In genomic region chr10:79375321-79376077, GRCh38 we compare ENCODE assay signal across 11 cellular contexts. TPM values are rescaled to one million over a fixed set of nuclear protein-coding genes. Genes with fewer than 3 reads are reported as not detected.
A peak's percentile ranks its signal among the peaks of the same experiment; 100 is the strongest.
DNase-seq lines count a peak whose midpoint lies in the region; ATAC-seq and TF ChIP-seq lines count a peak whose summit lies in the region.
"Had no signal": no experiment of that assay in that cellular context is flagged by ENCODE, and none has a peak within 500 bp of the region (broad histone marks: within the 10 kb centered on the region; RNA-seq: fewer than 3 reads in every experiment).

No MANE protein-coding gene starts in this region.

- H2BK12ac ChIP-seq in mesenchymal stem cell (ENCODE audit: low read length in 2 of 2), result peak overlapping the region; percentile 92 to 98

- peaks cover 0 to 5% of the 10 kb centered on the region in 2 experiments for H3K36me3 ChIP-seq in mesenchymal stem cell (ENCODE audit: control insufficient read depth in 1 of 2, insufficient read depth in 2 of 2, low read depth in 1 of 2, low read length in 2 of 2)
- H3K36me3 ChIP-seq: upper lobe of right lung had no signal

- BruUV-seq in MCF 10A (replicated peaks; lab: Mats Ljungman, UMichigan), result no TSS peak

- H3K27ac Mint-ChIP-seq in MCF 10A (ENCODE audit: low read depth, unreplicated experiment), result no peak overlapping the region
- no peak overlapping the region for H3K27ac Mint-ChIP-seq in activated CD8-positive, alpha-beta T cell treated with anti-CD3 and anti-CD28 coated beads for 36 hours
- H3K27ac Mint-ChIP-seq: activated T-cell treated with anti-CD3 and anti-CD28 coated beads, Interleukin-2, amount 50 U/mL, for 72 hours had no signal

- DNase-seq in Caki2 (ENCODE audit: low read depth) (peak; percentile 51), HT1080 (ENCODE audit: low read depth) (peak; percentile 50), MCF 10A (ENCODE audit: unreplicated experiment) (peak; percentile 27), mesenchymal stem cell (peak; percentile 58), SK-N-DZ (ENCODE audit: low spot score) (no peak), LoVo (ENCODE audit: low spot score) (no peak)
- DNase-seq in activated CD8-positive, alpha-beta T cell treated with anti-CD3 and anti-CD28 coated beads for 36 hours, result no peak

- peak overlapping the region; percentile 25 for H3K9ac ChIP-seq in mesenchymal stem cell (ENCODE audit: low read length)

- peak overlapping the region in 1 of 2 experiments; percentile 86 for H3K14ac ChIP-seq in mesenchymal stem cell (ENCODE audit: low read length in 2 of 2)

- in situ Hi-C loops in Caki2 (cut with HindIII; ENCODE audit: low pct_unique_long_range_greater_than_20kb, low sequenced_read_pairs), result no loop called here

- peaks cover 4% of the 10 kb centered on the region for H3K9me3 ChIP-seq in mesenchymal stem cell (ENCODE audit: control insufficient read depth, low read length)

- no peaks in the 10 kb centered on the region for H3K9me3 Mint-ChIP-seq in MCF 10A (ENCODE audit: unreplicated experiment)
- peaks cover 3% of the 10 kb centered on the region for H3K9me3 Mint-ChIP-seq in activated CD8-positive, alpha-beta T cell treated with anti-CD3 and anti-CD28 coated beads for 36 hours

- no peak overlapping the region for H3K4me3 ChIP-seq in mesenchymal stem cell (ENCODE audit: insufficient read depth in 1 of 2, low read depth in 1 of 2, low read length in 2 of 2)
- H3K4me3 ChIP-seq: PC-9, upper lobe of right lung had no signal

- H3K4me1 Mint-ChIP-seq in MCF 10A (ENCODE audit: insufficient read depth, unreplicated experiment), result no peaks in the 10 kb centered on the region
- no peaks in the 10 kb centered on the region for H3K4me1 Mint-ChIP-seq in activated CD8-positive, alpha-beta T cell treated with anti-CD3 and anti-CD28 coated beads for 36 hours (ENCODE audit: low read depth)

- H3K27me3 ChIP-seq in mesenchymal stem cell (ENCODE audit: control insufficient read depth in 1 of 2, insufficient read depth in 1 of 2, low read length in 2 of 2), result no peaks in the 10 kb centered on the region
- H3K27me3 ChIP-seq: upper lobe of right lung had no signal

- WGBS in mesenchymal stem cell, result 60% methylated on average over 6 of the region's 6 CpGs

- intact Hi-C loops in MCF 10A (cut with micrococcal nuclease), result loop anchor here (2.0 kb wide), 2 partner anchors 233 to 553 kb away; no protein-coding TSS in a partner anchor
- intact Hi-C loops in activated CD8-positive, alpha-beta T cell treated with anti-CD3 and anti-CD28 coated beads for 36 hours (cut with micrococcal nuclease), result loop anchor here (2.0 kb wide), 1 partner anchor 91 kb away; no protein-coding TSS in a partner anchor

- no peak for TF ChIP-seq CTCF in MCF 10A (IDR thresholded peaks at IDR 0.05; ENCODE audit: unreplicated experiment)
- no peak for TF ChIP-seq CTCF in activated CD8-positive, alpha-beta T cell treated with anti-CD3 and anti-CD28 coated beads for 36 hours (IDR thresholded peaks at IDR 0.05)

- no peak overlapping the region for H3K4me3 Mint-ChIP-seq in MCF 10A (ENCODE audit: unreplicated experiment)
- H3K4me3 Mint-ChIP-seq in activated CD8-positive, alpha-beta T cell treated with anti-CD3 and anti-CD28 coated beads for 36 hours, result no peak overlapping the region
- H3K4me3 Mint-ChIP-seq: activated T-cell treated with anti-CD3 and anti-CD28 coated beads, Interleukin-2, amount 50 U/mL, for 72 hours had no signal

- H4K8ac ChIP-seq in mesenchymal stem cell (ENCODE audit: low read length), result peak overlapping the region; percentile 99

- CTCF ChIA-PET in MCF 10A (lab: Yijun Ruan, JAX), result interaction anchor here (0.6 to 3.4 kb wide), 9 partner anchors 12 to 1144 kb away, joined by 3 to 38 read pairs (median 3); no protein-coding TSS in a partner anchor
- CTCF ChIA-PET in activated CD8-positive, alpha-beta T cell treated with anti-CD3 and anti-CD28 coated beads for 36 hours (lab: Charles Lee), result interaction anchor here (0.6 to 2.6 kb wide), 10 partner anchors 10 to 118 kb away, joined by 3 to 21 read pairs (median 4); no protein-coding TSS in a partner anchor

- H3K4me2 ChIP-seq in mesenchymal stem cell (ENCODE audit: low read length, poor library complexity, severe bottlenecking), result no peak overlapping the region
- H3K4me2 ChIP-seq: PC-9 had no signal

- H2AK5ac ChIP-seq in mesenchymal stem cell (ENCODE audit: low read length, severe bottlenecking), result peak overlapping the region; percentile 42

- H3K27me3 Mint-ChIP-seq in MCF 10A (ENCODE audit: insufficient read depth, unreplicated experiment), result no peaks in the 10 kb centered on the region
- H3K27me3 Mint-ChIP-seq in activated CD8-positive, alpha-beta T cell treated with anti-CD3 and anti-CD28 coated beads for 36 hours, result no peaks in the 10 kb centered on the region

- H3K4me1 ChIP-seq in mesenchymal stem cell (ENCODE audit: control insufficient read depth, insufficient read depth, low read depth, low read length), result peaks cover 31% of the 10 kb centered on the region

- H3K36me3 Mint-ChIP-seq in MCF 10A (ENCODE audit: insufficient read depth, unreplicated experiment), result peaks cover 7% of the 10 kb centered on the region
- no peaks in the 10 kb centered on the region for H3K36me3 Mint-ChIP-seq in activated CD8-positive, alpha-beta T cell treated with anti-CD3 and anti-CD28 coated beads for 36 hours (ENCODE audit: low read depth)

- peak overlapping the region; percentile 100 for H2BK15ac ChIP-seq in mesenchymal stem cell (ENCODE audit: low read depth, poor library complexity, severe bottlenecking)

- peak overlapping the region; percentile 97 for H4K91ac ChIP-seq in mesenchymal stem cell (ENCODE audit: low read length)

- peak overlapping the region; percentile 34 to 55 for H3K4ac ChIP-seq in mesenchymal stem cell (ENCODE audit: low read depth in 1 of 2, low read length in 2 of 2)

- peak overlapping the region; percentile 35 for H3K27ac ChIP-seq in mesenchymal stem cell (ENCODE audit: low read length, poor library complexity, severe bottlenecking)
- H3K27ac ChIP-seq: PC-9, upper lobe of right lung had no signal

- H3K18ac ChIP-seq in mesenchymal stem cell (ENCODE audit: low read depth in 1 of 2, low read length in 2 of 2), result peak overlapping the region; percentile 88 to 93

- no peaks in the 10 kb centered on the region for H3K79me1 ChIP-seq in mesenchymal stem cell (replicated peaks; ENCODE audit: low read length, poor library complexity, severe bottlenecking)

- H2AFZ ChIP-seq in mesenchymal stem cell (ENCODE audit: low read depth, low read length), result peak overlapping the region; percentile 29
- H2AFZ ChIP-seq: PC-9 had no signal

- POLR2A ChIA-PET in MCF 10A (lab: Yijun Ruan, JAX), result interaction anchor here (0.6 kb wide), 1 partner anchor 58 kb away, joined by 3 read pairs; no protein-coding TSS in a partner anchor
- POLR2A ChIA-PET in activated CD8-positive, alpha-beta T cell treated with anti-CD3 and anti-CD28 coated beads for 36 hours (lab: Charles Lee), result no interaction called here

- H3K23ac ChIP-seq in mesenchymal stem cell (ENCODE audit: low read length in 2 of 2), result peak overlapping the region in 1 of 2 experiments; percentile 61

- peak overlapping the region; percentile 97 for H2BK120ac ChIP-seq in mesenchymal stem cell (ENCODE audit: low read depth, low read length)

- H2BK5ac ChIP-seq in mesenchymal stem cell (ENCODE audit: low read depth, low read length, poor library complexity, severe bottlenecking), result no peak overlapping the region

- no peak for ATAC-seq in activated CD8-positive, alpha-beta T cell treated with anti-CD3 and anti-CD28 coated beads for 36 hours
- no peak for ATAC-seq in HG02973 (IDR thresholded peaks at IDR 0.05; ENCODE audit: unreplicated experiment)

RNA-seq across cellular contexts. Expression of gene PPIF, which starts 28.2 kb away (rescaled TPM):
- total RNA-seq in Caki2 (2014; rRNA removed; shearing (Covaris generic); ENCODE audit: low replicate concordance), result 85.8 and 124 TPM in 2 replicates
- total RNA-seq in HT1080 (2014; rRNA removed; shearing (Covaris generic)), result 65.0 and 86.7 TPM in 2 replicates
- 110 and 112 TPM in 2 replicates for polyA plus RNA-seq in HT1080 (2015; cell fraction: cytosol; rRNA removed)
- polyA plus RNA-seq in HT1080 (2015; cell fraction: nucleus; rRNA removed), result 81.6 and 86.9 TPM in 2 replicates
- total RNA-seq in MCF 10A (2022), result 76.5 and 76.9 TPM in 2 replicates
- 49.4 TPM for polyA plus RNA-seq in mesenchymal stem cell (2013, experiment 1 of 2)
- 50.7 TPM for polyA plus RNA-seq in mesenchymal stem cell (2013, experiment 2 of 2)
- 109 and 110 TPM in 2 replicates for polyA plus RNA-seq in SK-N-DZ (2014; cell fraction: cytosol; rRNA removed)
- polyA plus RNA-seq in SK-N-DZ (2014; cell fraction: nucleus; rRNA removed), result 98.3 and 106 TPM in 2 replicates
- 10 to 100 TPM; 81.5 to 88.6 TPM for total RNA-seq in activated CD8-positive, alpha-beta T cell treated with anti-CD3 and anti-CD28 coated beads for 36 hours

Comparison
In these comparisons a context has a peak if more than half of its experiments do, and no peak if none do; other contexts are left out.
1. DNase-seq: peak in Caki2 (single experiment), HT1080 (single experiment), MCF 10A (single experiment) and mesenchymal stem cell (single experiment); none in SK-N-DZ (single experiment), activated CD8-positive, alpha-beta T cell treated with anti-CD3 and anti-CD28 coated beads for 36 hours (single experiment) and LoVo (single experiment).